4 cellular contexts compared by ENCODE assay signal in genomic region chr5:742276-742675, GRCh38. TPM values are rescaled to one million over a fixed set of nuclear protein-coding genes. Genes with fewer than 3 reads are reported as not detected.
"Had no signal": no experiment of that assay in that cellular context is flagged by ENCODE, and none has a peak within 500 bp of the region (broad histone marks: within the 10 kb centered on the region; RNA-seq: fewer than 3 reads in every experiment).

No MANE protein-coding gene starts in this region.

RNA-seq across cellular contexts. Expression of gene ZDHHC11B, which starts 42.3 kb away (rescaled TPM):
- total RNA-seq: RPMI7951, SJSA1 had no signal
- polyA plus RNA-seq: SK-N-SH had no signal

RNA-seq across cellular contexts. Expression of gene TPPP, which starts 49.1 kb away (rescaled TPM):
- total RNA-seq: OCI-LY7, SJSA1 had no signal
